8 cellular contexts compared by ENCODE assay signal in the genomic region with DNA sequence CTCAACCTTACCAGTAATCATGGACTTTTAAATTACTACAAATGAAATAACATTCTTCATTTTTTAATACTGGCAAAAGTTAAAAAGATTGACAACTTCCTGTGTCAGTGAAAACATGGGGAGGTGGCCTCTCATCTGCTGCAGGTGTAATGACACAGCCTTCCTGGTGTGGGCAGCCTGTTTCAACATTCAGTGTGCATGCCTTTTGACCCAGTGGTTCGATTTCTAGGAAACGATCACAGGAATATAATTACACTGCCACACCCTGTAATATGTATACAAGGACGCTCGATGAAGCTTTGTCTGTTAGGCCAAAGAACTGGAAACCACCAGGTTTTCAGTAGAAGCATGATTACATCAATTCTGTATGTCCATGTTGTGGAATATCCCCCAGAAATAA.
DNase-seq lines count a peak whose midpoint lies in the region; ATAC-seq and TF ChIP-seq lines count a peak whose summit lies in the region.

No MANE protein-coding gene starts in this region.

- H3K18ac ChIP-seq in mesendoderm (ENCODE audit: low read length): no peak overlapping the region

- no peaks in the 10 kb centered on the region for H3K79me2 ChIP-seq in mesendoderm (ENCODE audit: control insufficient read depth, insufficient read depth, low read length)

- H3K36me3 ChIP-seq in mesendoderm (ENCODE audit: control insufficient read depth, insufficient read depth, low read length): no peaks in the 10 kb centered on the region
- H3K36me3 ChIP-seq in esophagus muscularis mucosa: peaks cover 0 to 17% (median 6%) of the 10 kb centered on the region in 4 donors

- no peak for DNase-seq in Right ventricle myocardium superior
- DNase-seq in Right ventricle myocardium inferior (ENCODE audit: missing footprints): no peak
- peak; percentile 53 for DNase-seq in NOMO-1 treated with DMSO at 0.1 percent for 48 hours (lab: John Stamatoyannopoulos, UW; ENCODE audit: unreplicated experiment)
- DNase-seq in mesendoderm: peak; percentile 32
- DNase-seq in esophagus muscularis mucosa (ENCODE audit: extremely low spot score): no peak
- DNase-seq in medulla oblongata (ENCODE audit: extremely low spot score): no peak
- no peak for DNase-seq in Kasumi-1 (lab: John Stamatoyannopoulos, UW)

- peaks cover 11% of the 10 kb centered on the region for H3K4me1 Mint-ChIP-seq in activated T-helper 17 cell treated with anti-CD3 and anti-CD28 coated beads, Interleukin-2, amount 50 U/mL, for 72 hours

- H3K79me1 ChIP-seq in mesendoderm (ENCODE audit: low read length): no peaks in the 10 kb centered on the region

- H3K27ac ChIP-seq in mesendoderm (ENCODE audit: low read depth, low read length): no peak overlapping the region
- H3K27ac ChIP-seq in esophagus muscularis mucosa (replicated peaks in 1 of 4): no peak overlapping the region

- intact Hi-C loops in Right ventricle myocardium superior (cut with DNase I): loop anchor here (10.0 kb wide), 1 partner anchor 442 kb away; the partner anchor contains the start of gene STAMBP
- intact Hi-C loops in Right ventricle myocardium inferior (cut with DNase I): loop anchor here (5.0 kb wide), 1 partner anchor 125 kb away; no protein-coding TSS in a partner anchor
- intact Hi-C loops in esophagus muscularis mucosa (cut with DNase I): no loop called here

- no peaks in the 10 kb centered on the region for H3K27me3 Mint-ChIP-seq in activated T-helper 17 cell treated with anti-CD3 and anti-CD28 coated beads, Interleukin-2, amount 50 U/mL, for 72 hours

- H3K4me2 ChIP-seq in mesendoderm (ENCODE audit: low read length): no peak overlapping the region

- H3K4me3 ChIP-seq in mesendoderm (ENCODE audit: low read length) (no peak overlapping the region), esophagus muscularis mucosa (no peak overlapping the region)

- H3K36me3 Mint-ChIP-seq in activated T-helper 17 cell treated with anti-CD3 and anti-CD28 coated beads, Interleukin-2, amount 50 U/mL, for 72 hours (ENCODE audit: low read depth): no peaks in the 10 kb centered on the region

- H3K9me3 ChIP-seq in esophagus muscularis mucosa: no peaks in the 10 kb centered on the region

- H3K4ac ChIP-seq in mesendoderm (ENCODE audit: low read depth, low read length): no peak overlapping the region

- H3K4me1 ChIP-seq in mesendoderm (ENCODE audit: control insufficient read depth, low read depth, low read length) (no peaks in the 10 kb centered on the region), esophagus muscularis mucosa (no peaks in the 10 kb centered on the region)

- H3K4me3 Mint-ChIP-seq in activated T-helper 17 cell treated with anti-CD3 and anti-CD28 coated beads, Interleukin-2, amount 50 U/mL, for 72 hours: peak overlapping the region; percentile 66

- peak overlapping the region; percentile 86 for H3K27ac Mint-ChIP-seq in activated T-helper 17 cell treated with anti-CD3 and anti-CD28 coated beads, Interleukin-2, amount 50 U/mL, for 72 hours

- no peak for TF ChIP-seq EP300 in esophagus muscularis mucosa (IDR thresholded peaks at IDR 0.05)

- no peak overlapping the region for H2BK120ac ChIP-seq in mesendoderm (ENCODE audit: low read depth, low read length)

- whole genome bisulfite sequencing in mesendoderm (ENCODE audit: extremely low coverage, insufficient coverage, low lambda C conversion rate): no CpG with 5 or more reads among the region's 4 CpGs
- 58% methylated on average over 4 of the region's 4 CpGs for WGBS in esophagus muscularis mucosa

- no peak overlapping the region for H2AK5ac ChIP-seq in mesendoderm (ENCODE audit: low read length)

- H4K8ac ChIP-seq in mesendoderm (ENCODE audit: low read depth, low read length): no peak overlapping the region

- no peak overlapping the region for H3K9ac ChIP-seq in mesendoderm (ENCODE audit: low read length)

- H2BK5ac ChIP-seq in mesendoderm (ENCODE audit: low read length): no peak overlapping the region

- H3K27me3 ChIP-seq in mesendoderm (ENCODE audit: insufficient read depth, low read length, poor library complexity) (no peaks in the 10 kb centered on the region), esophagus muscularis mucosa (no peaks in the 10 kb centered on the region)

- no peak overlapping the region for H3K23ac ChIP-seq in mesendoderm (ENCODE audit: low read length)

- ATAC-seq in Right ventricle myocardium superior (ENCODE audit: poor library complexity): peak; percentile 60
- ATAC-seq in Right ventricle myocardium inferior: no peak
- ATAC-seq in activated T-helper 17 cell treated with anti-CD3 and anti-CD28 coated beads, Interleukin-2, amount 50 U/mL, for 72 hours (replicated peaks): peak; percentile 96

- no peak overlapping the region for H2BK15ac ChIP-seq in mesendoderm (replicated peaks; ENCODE audit: low read depth)

- TF ChIP-seq CTCF in esophagus muscularis mucosa (IDR thresholded peaks at IDR 0.05): no peak

- H4K5ac ChIP-seq in mesendoderm (ENCODE audit: low read length): no peak overlapping the region

- no peaks in the 10 kb centered on the region for H3K9me3 Mint-ChIP-seq in activated T-helper 17 cell treated with anti-CD3 and anti-CD28 coated beads, Interleukin-2, amount 50 U/mL, for 72 hours

- no peak overlapping the region for H3K56ac ChIP-seq in mesendoderm (ENCODE audit: low read length)

- TF ChIP-seq POLR2A in esophagus muscularis mucosa (IDR thresholded peaks at IDR 0.05; ENCODE audit: low read depth): no peak

Comparison
In these comparisons a context has a peak if more than half of its experiments do, and no peak if none do; other contexts are left out.
1. DNase-seq: peak in NOMO-1 treated with DMSO at 0.1 percent for 48 hours (single experiment) and mesendoderm (single experiment); none in Right ventricle myocardium superior (single experiment), Right ventricle myocardium inferior (single experiment), esophagus muscularis mucosa (single experiment), medulla oblongata (single experiment) and Kasumi-1 (0 of 2).